7 cellular contexts compared by ENCODE assay signal in genomic region chr4:38426532-38426931, GRCh38.
"Had no signal": no experiment of that assay in that cellular context is flagged by ENCODE, and none has a peak within 500 bp of the region (broad histone marks: within the 10 kb centered on the region; RNA-seq: fewer than 3 reads in every experiment).

No MANE protein-coding gene starts in this region.

- H3K27ac ChIP-seq: HL-60, KMS-11 had no signal

- H3K4me3 ChIP-seq: K562 had no signal

- DNase-seq: IMR-90, KBM-7, KG1 had no signal

- ATAC-seq: K562 had no signal

- H3K9ac ChIP-seq: KMS-11 had no signal

- H3K4me2 ChIP-seq: KMS-11 had no signal

- FAIRE-seq: HTR-8/SVneo, K562 had no signal
